In the genomic region with DNA sequence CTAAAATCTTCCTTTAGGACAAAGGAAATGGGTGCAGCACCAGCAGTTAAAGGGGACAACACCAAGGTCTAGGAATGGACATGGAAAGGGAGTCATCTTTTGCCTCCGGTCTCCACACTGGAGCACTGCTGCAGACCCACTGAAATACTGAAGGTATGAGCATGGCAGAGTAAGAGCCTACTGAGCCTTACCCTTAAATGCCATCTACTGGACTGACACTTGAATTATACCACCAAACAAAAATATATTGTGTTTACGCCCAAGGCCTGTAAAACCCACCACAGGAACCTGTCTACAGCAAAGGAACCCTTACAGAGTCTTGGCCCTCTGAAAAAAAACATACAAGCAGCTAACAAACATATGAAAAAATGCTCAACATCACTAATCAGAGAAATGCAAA, we compare ENCODE assay signal across 9 cellular contexts.
"Had no signal": no experiment of that assay in that cellular context is flagged by ENCODE, and none has a peak within 500 bp of the region (broad histone marks: within the 10 kb centered on the region; RNA-seq: fewer than 3 reads in every experiment).

No MANE protein-coding gene starts in this region.

- H3K4me3 ChIP-seq: GM23248 had no signal

- H3K27ac ChIP-seq: GM23248, HL-60, KMS-11 had no signal

- ATAC-seq: HepG2 had no signal

- H2AFZ ChIP-seq: GM23248 had no signal

- H3K4me2 ChIP-seq: KMS-11 had no signal

- DNase-seq: GM23248, GOT3, H9, HCEC 1CT, Karpas-422, KBM-7 had no signal

- H3K9ac ChIP-seq: GM23248, KMS-11 had no signal
